7 cellular contexts compared by ENCODE assay signal in the genomic region with DNA sequence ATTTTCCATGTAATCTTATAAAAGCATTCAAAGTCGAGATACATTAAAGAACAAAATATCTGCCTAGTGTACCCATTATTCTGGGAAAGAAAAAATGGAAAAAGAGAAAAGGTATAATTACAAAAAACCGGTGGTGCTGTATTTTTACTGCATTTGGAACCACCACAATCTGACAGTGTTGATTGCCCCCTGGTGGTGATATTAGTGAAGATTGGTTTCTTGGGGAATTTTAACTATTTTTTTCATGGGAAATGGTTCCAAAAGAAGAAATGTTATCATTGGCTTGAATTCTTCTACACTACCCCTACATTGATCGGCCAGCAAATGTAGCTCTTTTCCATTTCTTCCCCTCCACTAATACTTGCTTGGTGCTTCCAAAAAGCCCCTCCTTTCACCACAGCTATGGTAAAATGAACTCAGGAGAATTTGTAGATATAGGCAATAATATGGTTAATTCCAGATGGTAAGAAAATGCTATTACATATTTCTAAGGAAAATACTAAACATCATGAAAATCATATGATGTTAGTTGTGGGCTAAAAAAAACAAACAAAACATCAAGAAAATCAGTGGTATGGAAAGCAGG. TPM values are rescaled to one million over a fixed set of nuclear protein-coding genes. Genes with fewer than 3 reads are reported as not detected.
DNase-seq lines count a peak whose midpoint lies in the region; FAIRE-seq and TF ChIP-seq lines count a peak whose summit lies in the region.

No MANE protein-coding gene starts in this region.

- H3K4me3 ChIP-seq in epithelial cell of esophagus (ENCODE audit: low read length), result no peak overlapping the region
- no peak overlapping the region for H3K4me3 ChIP-seq in ovary

- no peak overlapping the region for H3K27ac ChIP-seq in ovary

- no peaks in the 10 kb centered on the region for H3K36me3 Mint-ChIP-seq in Calu3 (ENCODE audit: insufficient read depth, unreplicated experiment)

- TF ChIP-seq CTCF in Calu3 (IDR thresholded peaks at IDR 0.05; ENCODE audit: unreplicated experiment) (peak; percentile 42), epithelial cell of esophagus (IDR thresholded peaks at IDR 0.05; ENCODE audit: insufficient read depth, low read depth, low read length, missing control alignments) (peak; percentile 66), ovary (IDR thresholded peaks at IDR 0.05) (peak; percentile 50 to 66 (median 55))

- no peak for TF ChIP-seq POLR2A in ovary (IDR thresholded peaks at IDR 0.05)

- no peaks in the 10 kb centered on the region for H3K27me3 ChIP-seq in ovary

- H3K36me3 ChIP-seq in ovary, result no peaks in the 10 kb centered on the region

- WGBS in ovary, 3 donors, result 1 to 3% (median 2%) methylated on average over 3 of the region's 3 CpGs

- H3K4me1 Mint-ChIP-seq in Calu3 (ENCODE audit: low read depth, unreplicated experiment), result no peaks in the 10 kb centered on the region

- intact Hi-C loops in Calu3 (cut with micrococcal nuclease; ENCODE audit: unreplicated experiment) (loop anchor here (1.0 to 10.0 kb wide), 4 partner anchors 122 to 725 kb away; no protein-coding TSS in a partner anchor), ovary (cut with DNase I) (loop anchor here in 2 of 4 donors (5.0 to 10.0 kb wide), 3 partner anchors 305 to 725 kb away; no protein-coding TSS in a partner anchor)

- H3K9me3 ChIP-seq in ovary, result no peaks in the 10 kb centered on the region

- CTCF ChIA-PET in Calu3 (lab: Charles Lee), result no interaction called here

- TF ChIP-seq EP300 in ovary (IDR thresholded peaks at IDR 0.05), result no peak

- no peaks in the 10 kb centered on the region for H3K9me3 Mint-ChIP-seq in Calu3 (ENCODE audit: low read depth, unreplicated experiment)

- DNase-seq in Calu3, result peak; percentile 14
- DNase-seq in H4 (ENCODE audit: low spot score), result peak; percentile 27
- DNase-seq in RCC 7860 (ENCODE audit: low spot score), result peak; percentile 15
- DNase-seq in epithelial cell of esophagus (ENCODE audit: low read depth), result peak; percentile 48
- DNase-seq in ovary, result peak in 1 of 5 donors; percentile 27
- DNase-seq in effector CD8-positive, alpha-beta T cell (lab: John Stamatoyannopoulos, UW), result no peak
- DNase-seq in stimulated activated CD4-positive, alpha-beta T cell treated with anti-CD3 and anti-CD28 coated beads, Interleukin-4, amount 100 ng/mL, for 1 hour, result no peak

- no peak overlapping the region for H3K27ac Mint-ChIP-seq in Calu3 (ENCODE audit: unreplicated experiment)

- no peaks in the 10 kb centered on the region for H3K4me1 ChIP-seq in ovary (ENCODE audit: insufficient read depth)

- no peak overlapping the region for H3K4me3 Mint-ChIP-seq in Calu3 (ENCODE audit: low read depth, unreplicated experiment)

- BruUV-seq in Calu3 (replicated peaks; lab: Mats Ljungman, UMichigan), result no TSS peak

- peaks cover 20% of the 10 kb centered on the region for H3K27me3 Mint-ChIP-seq in Calu3 (ENCODE audit: unreplicated experiment)

- peak; percentile 75 for FAIRE-seq in RCC 7860 (lab: Jason Lieb, UNC)

RNA-seq across cellular contexts. Expression of gene COX18, which starts 50.0 kb away (rescaled TPM):
- total RNA-seq in Calu3 (2022) (7.8 and 8.8 TPM in 2 replicates), ovary (10 to 100 TPM in 6 of 7 donors, 1 to 10 TPM in 1; 9.9 to 18.2 (median 12.5) TPM)
- 21.8 and 38.0 TPM in 2 replicates for total RNA-seq in H4 (2014; rRNA removed; shearing (Covaris generic))
- polyA plus RNA-seq in ovary, result 10 to 100 TPM; 11.4 to 11.6 TPM

Comparison
In these comparisons a context has a peak if more than half of its experiments do, and no peak if none do; other contexts are left out.
1. DNase-seq: peak in Calu3 (single experiment), H4 (single experiment), RCC 7860 (single experiment) and epithelial cell of esophagus (single experiment); none in effector CD8-positive, alpha-beta T cell (single experiment) and stimulated activated CD4-positive, alpha-beta T cell treated with anti-CD3 and anti-CD28 coated beads, Interleukin-4, amount 100 ng/mL, for 1 hour (single experiment).
2. Peak in every context shown above with its lines, with median percentiles within 50 percentile points of each other: CTCF ChIP-seq.